9 cellular contexts compared by ENCODE assay signal in the genomic region with DNA sequence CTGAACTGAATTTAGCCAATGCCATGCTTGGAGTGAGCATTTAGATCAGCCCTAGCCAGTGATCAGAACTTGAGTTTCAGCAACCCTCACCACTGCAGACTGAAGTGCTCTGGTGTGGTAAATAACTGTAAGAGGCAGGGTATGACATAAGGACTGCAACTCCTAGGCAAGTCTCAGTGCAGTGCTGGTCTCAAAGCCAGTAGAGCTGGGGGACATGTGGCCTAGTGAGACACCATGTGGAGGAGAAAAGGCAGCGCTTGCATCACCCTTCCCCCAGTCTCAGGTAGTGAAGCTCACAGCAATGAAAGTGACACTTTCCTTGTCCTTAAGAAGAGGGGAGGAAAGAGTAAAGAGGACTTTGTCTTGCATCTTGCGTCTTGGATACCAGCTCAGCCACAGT.
DNase-seq lines count a peak whose midpoint lies in the region; ATAC-seq and TF ChIP-seq lines count a peak whose summit lies in the region.
"Had no signal": no experiment of that assay in that cellular context is flagged by ENCODE, and none has a peak within 500 bp of the region (broad histone marks: within the 10 kb centered on the region; RNA-seq: fewer than 3 reads in every experiment).

No MANE protein-coding gene starts in this region.

- H3K36me3 ChIP-seq in gastroesophageal sphincter: no peaks in the 10 kb centered on the region
- no peaks in the 10 kb centered on the region for H3K36me3 ChIP-seq in stomach

- H3K9me3 Mint-ChIP-seq in stimulated activated naive CD8-positive, alpha-beta T cell treated with anti-CD3 and anti-CD28 coated beads, Interleukin-15, amount 100 ng/mL, for 72 hours: peaks cover 0 to 14% of the 10 kb centered on the region in 2 donors

- H3K27me3 ChIP-seq in gastroesophageal sphincter (no peaks in the 10 kb centered on the region), stomach (no peaks in the 10 kb centered on the region)

- no peaks in the 10 kb centered on the region for H3K27me3 Mint-ChIP-seq in stimulated activated naive CD8-positive, alpha-beta T cell treated with anti-CD3 and anti-CD28 coated beads, Interleukin-15, amount 100 ng/mL, for 72 hours
- H3K27me3 Mint-ChIP-seq: CD4-positive, CD25-positive, alpha-beta regulatory T cell had no signal

- no peaks in the 10 kb centered on the region for H3K4me1 ChIP-seq in gastroesophageal sphincter
- no peaks in the 10 kb centered on the region for H3K4me1 ChIP-seq in stomach

- H3K9me3 ChIP-seq in gastroesophageal sphincter: peaks cover 0 to 6% (median 0%) of the 10 kb centered on the region in 3 donors
- H3K9me3 ChIP-seq in stomach: peaks cover 0 to 13% (median 6%) of the 10 kb centered on the region in 4 donors

- TF ChIP-seq CTCF in gastroesophageal sphincter (IDR thresholded peaks at IDR 0.05): no peak
- no peak for TF ChIP-seq CTCF in stomach (IDR thresholded peaks at IDR 0.05)

- no peak overlapping the region for H3K4me3 Mint-ChIP-seq in stimulated activated naive CD8-positive, alpha-beta T cell treated with anti-CD3 and anti-CD28 coated beads, Interleukin-15, amount 100 ng/mL, for 72 hours
- H3K4me3 Mint-ChIP-seq: CD4-positive, CD25-positive, alpha-beta regulatory T cell had no signal

- DNase-seq in stimulated activated naive CD8-positive, alpha-beta T cell treated with anti-CD3 and anti-CD28 coated beads, Interleukin-15, amount 100 ng/mL, for 72 hours: no peak
- DNase-seq in stimulated activated naive CD8-positive, alpha-beta T cell treated with anti-CD3 and anti-CD28 coated beads, Interleukin-15, Interleukin-2, amounts not matched to agents 100 U/mL and 50 U/mL, for 24 hours: no peak
- peak; percentile 75 for DNase-seq in NCI-H82 treated with DMSO at 0.1 percent for 48 hours (lab: John Stamatoyannopoulos, UW; ENCODE audit: unreplicated experiment)
- no peak for DNase-seq in Right ventricle myocardium superior
- DNase-seq in stomach: no peak
- DNase-seq: CD4-positive, CD25-positive, alpha-beta regulatory T cell had no signal

- WGBS in gastroesophageal sphincter (ENCODE audit: low coverage in 1 of 2), 2 donors: 58% methylated on average over 2 of the region's 2 CpGs; no CpG with 5 or more reads in 1 of the 2 donors
- 50 to 72% (median 53%) methylated on average over 2 of the region's 2 CpGs for whole genome bisulfite sequencing in stomach, 5 donors

- TF ChIP-seq POLR2A in gastroesophageal sphincter (IDR thresholded peaks at IDR 0.05) (no peak), stomach (IDR thresholded peaks at IDR 0.05) (no peak)

- H3K4me3 ChIP-seq in gastroesophageal sphincter (no peak overlapping the region), stomach (no peak overlapping the region)

- H3K27ac Mint-ChIP-seq in stimulated activated naive CD8-positive, alpha-beta T cell treated with anti-CD3 and anti-CD28 coated beads, Interleukin-15, amount 100 ng/mL, for 72 hours: no peak overlapping the region
- H3K27ac Mint-ChIP-seq: CD4-positive, CD25-positive, alpha-beta regulatory T cell had no signal

- no peaks in the 10 kb centered on the region for H3K4me1 Mint-ChIP-seq in stimulated activated naive CD8-positive, alpha-beta T cell treated with anti-CD3 and anti-CD28 coated beads, Interleukin-15, amount 100 ng/mL, for 72 hours
- H3K4me1 Mint-ChIP-seq: CD4-positive, CD25-positive, alpha-beta regulatory T cell had no signal

- intact Hi-C loops in Right ventricle myocardium superior (cut with DNase I) (no loop called here), stomach (cut with DNase I; ENCODE audit: low total_unique reads) (no loop called here)

- H3K27ac ChIP-seq in gastroesophageal sphincter (no peak overlapping the region), stomach (no peak overlapping the region)

- TF ChIP-seq EP300 in gastroesophageal sphincter (IDR thresholded peaks at IDR 0.05) (no peak), stomach (IDR thresholded peaks at IDR 0.05) (no peak)

- ATAC-seq in stimulated activated naive CD8-positive, alpha-beta T cell treated with anti-CD3 and anti-CD28 coated beads, Interleukin-15, amount 100 ng/mL, for 72 hours: peak; percentile 31
- ATAC-seq in stimulated activated naive CD8-positive, alpha-beta T cell treated with anti-CD3 and anti-CD28 coated beads, Interleukin-15, Interleukin-2, amounts not matched to agents 100 U/mL and 50 U/mL, for 24 hours: no peak
- ATAC-seq in gastroesophageal sphincter (peak; percentile 19), HG03196 (IDR thresholded peaks at IDR 0.05; ENCODE audit: unreplicated experiment) (no peak), GM18517 (IDR thresholded peaks at IDR 0.05; ENCODE audit: unreplicated experiment) (no peak), Right ventricle myocardium superior (ENCODE audit: poor library complexity) (no peak)

Comparison
In these comparisons a context has a peak if more than half of its experiments do, and no peak if none do; other contexts are left out.
1. ATAC-seq: peak in stimulated activated naive CD8-positive, alpha-beta T cell treated with anti-CD3 and anti-CD28 coated beads, Interleukin-15, amount 100 ng/mL, for 72 hours (single experiment) and gastroesophageal sphincter (single experiment); none in stimulated activated naive CD8-positive, alpha-beta T cell treated with anti-CD3 and anti-CD28 coated beads, Interleukin-15, Interleukin-2, amounts not matched to agents 100 U/mL and 50 U/mL, for 24 hours (single experiment), HG03196 (single experiment), GM18517 (single experiment) and Right ventricle myocardium superior (single experiment).